Comparison of ENCODE assay signal across 1 cellular context in the genomic region with DNA sequence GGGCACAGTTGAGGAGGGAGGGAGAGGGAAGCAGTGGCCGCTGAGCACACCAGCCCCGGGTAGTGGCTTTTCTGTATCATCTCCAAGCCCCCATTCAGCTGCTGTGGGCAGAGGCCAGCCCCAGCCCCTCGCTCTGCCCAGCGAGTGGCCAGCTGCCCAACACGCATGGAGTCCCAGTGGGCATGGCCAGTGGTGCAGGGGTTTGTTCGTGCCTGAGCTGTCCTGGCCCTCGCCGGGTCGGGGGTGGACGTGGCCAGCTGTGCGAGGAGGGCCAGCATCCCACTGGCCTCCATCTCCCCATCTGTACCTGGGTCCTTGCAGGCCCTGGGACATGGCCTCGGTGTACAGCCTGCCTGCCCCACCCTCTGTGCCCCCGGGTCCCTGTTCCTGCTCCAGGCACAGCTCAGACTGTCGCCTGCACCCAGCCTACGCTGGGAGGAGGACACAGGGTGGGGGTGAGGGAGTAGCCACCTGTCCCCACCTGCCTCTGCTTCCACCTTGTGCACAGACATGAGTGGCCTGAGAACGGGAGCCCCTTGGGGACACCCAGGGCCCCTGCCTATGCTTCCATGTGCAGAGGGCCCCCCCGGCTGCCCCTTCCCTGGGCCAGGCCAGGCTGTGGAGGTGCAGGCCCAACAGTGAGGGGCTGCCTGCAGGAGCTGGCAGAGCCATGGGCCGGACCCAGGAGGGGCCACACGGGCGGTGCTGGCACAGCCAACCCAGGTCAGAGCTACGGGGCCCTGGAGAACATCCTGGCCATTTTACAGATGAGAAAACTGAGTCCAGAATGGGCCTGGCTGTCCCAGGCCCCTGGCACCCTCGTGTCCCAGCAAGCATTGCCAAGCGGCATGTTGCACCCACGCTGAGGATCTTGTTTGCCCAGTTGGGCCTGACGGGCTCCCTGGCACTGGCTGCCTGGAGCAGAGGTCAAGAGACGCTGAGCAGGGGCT.
TF ChIP-seq lines count a peak whose summit lies in the region.

No MANE protein-coding gene starts in this region.

TF ChIP-seq in GM23338, 12 proteins besides CTCF, POLR2A, EP300 and RAD21:
- no peak for TF ChIP-seq ZNF331 (CRISPR knock-in tag; IDR thresholded peaks at IDR 0.05; ENCODE audit: low read depth)
